Comparison of ENCODE assay signal across 1 cellular context in genomic region chr3:105502333-105502732, GRCh38.
TF ChIP-seq lines count a peak whose summit lies in the region.

No MANE protein-coding gene starts in this region.

TF ChIP-seq in IMR-90, 13 proteins besides CTCF, POLR2A, EP300 and RAD21:
- no peak for TF ChIP-seq SMC3 (IDR thresholded peaks at IDR 0.05; ENCODE audit: low read depth, low read length)
- TF ChIP-seq MAZ (IDR thresholded peaks at IDR 0.05; ENCODE audit: borderline replicate concordance, low read depth, low read length): no peak
- TF ChIP-seq FOS (IDR thresholded peaks at IDR 0.05; ENCODE audit: low read depth, low read length): no peak
- TF ChIP-seq NFE2L2 (IDR thresholded peaks at IDR 0.05; ENCODE audit: low read depth, low read length): no peak
- no peak for TF ChIP-seq MAFK (IDR thresholded peaks at IDR 0.05; ENCODE audit: low read depth, low read length)
- TF ChIP-seq CHD1 (IDR thresholded peaks at IDR 0.05; ENCODE audit: low read depth, low read length): no peak
- no peak for TF ChIP-seq BHLHE40 (IDR thresholded peaks at IDR 0.05; ENCODE audit: low read depth, low read length)
- TF ChIP-seq CEBPB (IDR thresholded peaks at IDR 0.05; ENCODE audit: low read depth, low read length): no peak
- TF ChIP-seq, protein P1, sequence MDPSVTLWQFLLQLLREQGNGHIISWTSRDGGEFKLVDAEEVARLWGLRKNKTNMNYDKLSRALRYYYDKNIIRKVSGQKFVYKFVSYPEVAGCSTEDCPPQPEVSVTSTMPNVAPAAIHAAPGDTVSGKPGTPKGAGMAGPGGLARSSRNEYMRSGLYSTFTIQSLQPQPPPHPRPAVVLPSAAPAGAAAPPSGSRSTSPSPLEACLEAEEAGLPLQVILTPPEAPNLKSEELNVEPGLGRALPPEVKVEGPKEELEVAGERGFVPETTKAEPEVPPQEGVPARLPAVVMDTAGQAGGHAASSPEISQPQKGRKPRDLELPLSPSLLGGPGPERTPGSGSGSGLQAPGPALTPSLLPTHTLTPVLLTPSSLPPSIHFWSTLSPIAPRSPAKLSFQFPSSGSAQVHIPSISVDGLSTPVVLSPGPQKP (IDR thresholded peaks at IDR 0.05; ENCODE audit: borderline replicate concordance, low read depth, low read length): no peak
- no peak for TF ChIP-seq MXI1 (IDR thresholded peaks at IDR 0.05; ENCODE audit: borderline replicate concordance, low read depth, low read length)
- TF ChIP-seq, protein P2, sequence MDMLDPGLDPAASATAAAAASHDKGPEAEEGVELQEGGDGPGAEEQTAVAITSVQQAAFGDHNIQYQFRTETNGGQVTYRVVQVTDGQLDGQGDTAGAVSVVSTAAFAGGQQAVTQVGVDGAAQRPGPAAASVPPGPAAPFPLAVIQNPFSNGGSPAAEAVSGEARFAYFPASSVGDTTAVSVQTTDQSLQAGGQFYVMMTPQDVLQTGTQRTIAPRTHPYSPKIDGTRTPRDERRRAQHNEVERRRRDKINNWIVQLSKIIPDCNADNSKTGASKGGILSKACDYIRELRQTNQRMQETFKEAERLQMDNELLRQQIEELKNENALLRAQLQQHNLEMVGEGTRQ (IDR thresholded peaks at IDR 0.05; ENCODE audit: low read depth, low read length): no peak
- TF ChIP-seq RCOR1 (IDR thresholded peaks at IDR 0.05; ENCODE audit: insufficient replicate concordance, low read length): no peak
- no peak for TF ChIP-seq RFX5 (IDR thresholded peaks at IDR 0.05; ENCODE audit: low read depth, low read length)
